In genomic region chr7:50304158-50304910, GRCh38 we compare ENCODE assay signal across 1 cellular context.
TF ChIP-seq lines count a peak whose summit lies in the region.

TSS of gene IKZF1 (plus strand) at chr7:50304716. CDS start at chr7:50319062, 14,346 bp downstream.

TF ChIP-seq in GM12878, 131 proteins besides CTCF, POLR2A, EP300 and RAD21 (continued from another document):
- TF ChIP-seq, protein P1, sequence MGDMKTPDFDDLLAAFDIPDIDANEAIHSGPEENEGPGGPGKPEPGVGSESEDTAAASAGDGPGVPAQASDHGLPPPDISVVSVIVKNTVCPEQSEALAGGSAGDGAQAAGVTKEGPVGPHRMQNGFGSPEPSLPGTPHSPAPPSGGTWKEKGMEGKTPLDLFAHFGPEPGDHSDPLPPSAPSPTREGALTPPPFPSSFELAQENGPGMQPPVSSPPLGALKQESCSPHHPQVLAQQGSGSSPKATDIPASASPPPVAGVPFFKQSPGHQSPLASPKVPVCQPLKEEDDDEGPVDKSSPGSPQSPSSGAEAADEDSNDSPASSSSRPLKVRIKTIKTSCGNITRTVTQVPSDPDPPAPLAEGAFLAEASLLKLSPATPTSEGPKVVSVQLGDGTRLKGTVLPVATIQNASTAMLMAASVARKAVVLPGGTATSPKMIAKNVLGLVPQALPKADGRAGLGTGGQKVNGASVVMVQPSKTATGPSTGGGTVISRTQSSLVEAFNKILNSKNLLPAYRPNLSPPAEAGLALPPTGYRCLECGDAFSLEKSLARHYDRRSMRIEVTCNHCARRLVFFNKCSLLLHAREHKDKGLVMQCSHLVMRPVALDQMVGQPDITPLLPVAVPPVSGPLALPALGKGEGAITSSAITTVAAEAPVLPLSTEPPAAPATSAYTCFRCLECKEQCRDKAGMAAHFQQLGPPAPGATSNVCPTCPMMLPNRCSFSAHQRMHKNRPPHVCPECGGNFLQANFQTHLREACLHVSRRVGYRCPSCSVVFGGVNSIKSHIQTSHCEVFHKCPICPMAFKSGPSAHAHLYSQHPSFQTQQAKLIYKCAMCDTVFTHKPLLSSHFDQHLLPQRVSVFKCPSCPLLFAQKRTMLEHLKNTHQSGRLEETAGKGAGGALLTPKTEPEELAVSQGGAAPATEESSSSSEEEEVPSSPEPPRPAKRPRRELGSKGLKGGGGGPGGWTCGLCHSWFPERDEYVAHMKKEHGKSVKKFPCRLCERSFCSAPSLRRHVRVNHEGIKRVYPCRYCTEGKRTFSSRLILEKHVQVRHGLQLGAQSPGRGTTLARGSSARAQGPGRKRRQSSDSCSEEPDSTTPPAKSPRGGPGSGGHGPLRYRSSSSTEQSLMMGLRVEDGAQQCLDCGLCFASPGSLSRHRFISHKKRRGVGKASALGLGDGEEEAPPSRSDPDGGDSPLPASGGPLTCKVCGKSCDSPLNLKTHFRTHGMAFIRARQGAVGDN (IDR thresholded peaks at IDR 0.05): 0 out of 2 replicates have a peak, but pooled peaks have one; percentile 40
- TF ChIP-seq TCF3 (IDR thresholded peaks at IDR 0.05; ENCODE audit: borderline replicate concordance, insufficient read depth, low read depth, low read length) (0 out of 2 replicates have a peak, but pooled peaks have one; percentile 26), ZNF217 (IDR thresholded peaks at IDR 0.05) (0 out of 2 replicates have a peak, but pooled peaks have one; percentile 48), GATAD2B (conservative IDR thresholded peaks at IDR 0.05; ENCODE audit: low read depth) (peak; percentile 94), RELB (IDR thresholded peaks at IDR 0.05; ENCODE audit: low read depth) (no peak), NFXL1 (IDR thresholded peaks at IDR 0.05; ENCODE audit: borderline replicate concordance) (no peak), CBX5 (IDR thresholded peaks at IDR 0.05; ENCODE audit: low read depth) (0 out of 2 replicates have a peak, but pooled peaks have one; percentile 34), EGR1 (IDR thresholded peaks at IDR 0.05; ENCODE audit: borderline replicate concordance in 1 of 2, low read depth in 2 of 2, low read length in 2 of 2) (peak in 1 of 2 experiments; percentile 57; a peak in 1 of 3 replicates), LARP7 (IDR thresholded peaks at IDR 0.05) (peak; percentile 89), JUND (IDR thresholded peaks at IDR 0.05; ENCODE audit: low read depth, low read length) (no peak), RAD51 (IDR thresholded peaks at IDR 0.05) (no peak), DPF2 (IDR thresholded peaks at IDR 0.05) (peak; percentile 78), ZNF592 (IDR thresholded peaks at IDR 0.05) (no peak), IKZF1 (conservative IDR thresholded peaks at IDR 0.05) (peak; percentile 86), HDAC6 (IDR thresholded peaks at IDR 0.05; ENCODE audit: unreplicated experiment) (peak; percentile 65), SUPT20H (IDR thresholded peaks at IDR 0.05; ENCODE audit: borderline replicate concordance, control insufficient read depth, low read depth, low read length) (no peak), EED (IDR thresholded peaks at IDR 0.05; ENCODE audit: low read depth) (peak; percentile 48), SMAD5 (IDR thresholded peaks at IDR 0.05; ENCODE audit: low read depth) (0 out of 2 replicates have a peak, but pooled peaks have one; percentile 0)
- TF ChIP-seq, protein P2, sequence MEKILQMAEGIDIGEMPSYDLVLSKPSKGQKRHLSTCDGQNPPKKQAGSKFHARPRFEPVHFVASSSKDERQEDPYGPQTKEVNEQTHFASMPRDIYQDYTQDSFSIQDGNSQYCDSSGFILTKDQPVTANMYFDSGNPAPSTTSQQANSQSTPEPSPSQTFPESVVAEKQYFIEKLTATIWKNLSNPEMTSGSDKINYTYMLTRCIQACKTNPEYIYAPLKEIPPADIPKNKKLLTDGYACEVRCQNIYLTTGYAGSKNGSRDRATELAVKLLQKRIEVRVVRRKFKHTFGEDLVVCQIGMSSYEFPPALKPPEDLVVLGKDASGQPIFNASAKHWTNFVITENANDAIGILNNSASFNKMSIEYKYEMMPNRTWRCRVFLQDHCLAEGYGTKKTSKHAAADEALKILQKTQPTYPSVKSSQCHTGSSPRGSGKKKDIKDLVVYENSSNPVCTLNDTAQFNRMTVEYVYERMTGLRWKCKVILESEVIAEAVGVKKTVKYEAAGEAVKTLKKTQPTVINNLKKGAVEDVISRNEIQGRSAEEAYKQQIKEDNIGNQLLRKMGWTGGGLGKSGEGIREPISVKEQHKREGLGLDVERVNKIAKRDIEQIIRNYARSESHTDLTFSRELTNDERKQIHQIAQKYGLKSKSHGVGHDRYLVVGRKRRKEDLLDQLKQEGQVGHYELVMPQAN (conservative IDR thresholded peaks at IDR 0.05): peak; percentile 54; the same call in 1 of the 2 replicates
- TF ChIP-seq, protein P3, sequence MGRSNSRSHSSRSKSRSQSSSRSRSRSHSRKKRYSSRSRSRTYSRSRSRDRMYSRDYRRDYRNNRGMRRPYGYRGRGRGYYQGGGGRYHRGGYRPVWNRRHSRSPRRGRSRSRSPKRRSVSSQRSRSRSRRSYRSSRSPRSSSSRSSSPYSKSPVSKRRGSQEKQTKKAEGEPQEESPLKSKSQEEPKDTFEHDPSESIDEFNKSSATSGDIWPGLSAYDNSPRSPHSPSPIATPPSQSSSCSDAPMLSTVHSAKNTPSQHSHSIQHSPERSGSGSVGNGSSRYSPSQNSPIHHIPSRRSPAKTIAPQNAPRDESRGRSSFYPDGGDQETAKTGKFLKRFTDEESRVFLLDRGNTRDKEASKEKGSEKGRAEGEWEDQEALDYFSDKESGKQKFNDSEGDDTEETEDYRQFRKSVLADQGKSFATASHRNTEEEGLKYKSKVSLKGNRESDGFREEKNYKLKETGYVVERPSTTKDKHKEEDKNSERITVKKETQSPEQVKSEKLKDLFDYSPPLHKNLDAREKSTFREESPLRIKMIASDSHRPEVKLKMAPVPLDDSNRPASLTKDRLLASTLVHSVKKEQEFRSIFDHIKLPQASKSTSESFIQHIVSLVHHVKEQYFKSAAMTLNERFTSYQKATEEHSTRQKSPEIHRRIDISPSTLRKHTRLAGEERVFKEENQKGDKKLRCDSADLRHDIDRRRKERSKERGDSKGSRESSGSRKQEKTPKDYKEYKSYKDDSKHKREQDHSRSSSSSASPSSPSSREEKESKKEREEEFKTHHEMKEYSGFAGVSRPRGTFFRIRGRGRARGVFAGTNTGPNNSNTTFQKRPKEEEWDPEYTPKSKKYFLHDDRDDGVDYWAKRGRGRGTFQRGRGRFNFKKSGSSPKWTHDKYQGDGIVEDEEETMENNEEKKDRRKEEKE (IDR thresholded peaks at IDR 0.05): no peak
TF ChIP-seq in GM12878: peak in this region for 19.
